Comparison of ENCODE assay signal across 8 cellular contexts in genomic region chr10:17616403-17617030, GRCh38. TPM values are rescaled to one million over a fixed set of nuclear protein-coding genes. Genes with fewer than 3 reads are reported as not detected.
DNase-seq lines count a peak whose midpoint lies in the region; ATAC-seq and TF ChIP-seq lines count a peak whose summit lies in the region.

No MANE protein-coding gene starts in this region.

- peak overlapping the region; percentile 88 for H2AFZ ChIP-seq in mammary epithelial cell (ENCODE audit: low read depth, low read length)

- CTCF ChIA-PET in Calu3 (lab: Charles Lee), result interaction anchor here (0.7 to 1.9 kb wide), 4 partner anchors 10 to 606 kb away, joined by 3 to 8 read pairs (median 4); partner anchors contain the start of gene STAM
- CTCF ChIA-PET in mammary epithelial cell (lab: Charles Lee; ENCODE audit: low non-redundant PET), result no interaction called here

- H3K27ac ChIP-seq in mammary epithelial cell (ENCODE audit: insufficient read depth, low read depth, low read length), result peak overlapping the region; percentile 44
- peak overlapping the region; percentile 97 for H3K27ac ChIP-seq in skeletal muscle tissue (ENCODE audit: low read depth, low read length)

- peaks cover 6% of the 10 kb centered on the region for H3K36me3 ChIP-seq in mammary epithelial cell (ENCODE audit: insufficient read depth, low read length)
- H3K36me3 ChIP-seq in skeletal muscle tissue (ENCODE audit: control insufficient read depth in 3 of 3, insufficient read depth in 3 of 3, low read length in 3 of 3), result no peaks in the 10 kb centered on the region

- H3K4me2 ChIP-seq in mammary epithelial cell (ENCODE audit: insufficient read depth, low read depth, low read length), result peak overlapping the region; percentile 90

- H3K27ac Mint-ChIP-seq in Calu3 (ENCODE audit: unreplicated experiment), result no peak overlapping the region

- intact Hi-C loops in Calu3 (cut with micrococcal nuclease; ENCODE audit: unreplicated experiment) (loop anchor here (5.0 kb wide), 1 partner anchor 66 kb away; no protein-coding TSS in a partner anchor), mammary epithelial cell (cut with micrococcal nuclease) (loop anchor here (1.0 to 5.0 kb wide), 2 partner anchors 27 to 56 kb away; no protein-coding TSS in a partner anchor)

- in situ Hi-C loops in mammary epithelial cell (cut with MboI; ENCODE audit: low sequenced_read_pairs in 2 of 2), result loop anchor here (25.0 kb wide), 2 partner anchors 246 to 621 kb away; no protein-coding TSS in a partner anchor

- no TSS peak for BruUV-seq in Calu3 (replicated peaks; lab: Mats Ljungman, UMichigan)
- no TSS peak for BruUV-seq in mammary epithelial cell (replicated peaks; lab: Mats Ljungman, UMichigan)

- peak overlapping the region; percentile 60 to 96 (median 82) for H3K4me3 ChIP-seq in mammary epithelial cell (replicated peaks in 1 of 3; ENCODE audit: insufficient read depth in 1 of 3, low read depth in 2 of 3, low read length in 3 of 3)
- peak overlapping the region; percentile 69 to 87 (median 85) for H3K4me3 ChIP-seq in skeletal muscle tissue (ENCODE audit: low read length in 3 of 3)

- H3K4me1 ChIP-seq in mammary epithelial cell (ENCODE audit: insufficient read depth, low read length) (peaks cover 7% of the 10 kb centered on the region), skeletal muscle tissue (ENCODE audit: control insufficient read depth in 3 of 3, insufficient read depth in 3 of 3, low read length in 3 of 3) (peaks cover 6 to 10% (median 7%) of the 10 kb centered on the region in 3 donors)

- WGBS in mammary epithelial cell (ENCODE audit: low coverage, missing lambda C conversion rate), result 2% methylated on average over 15 of the region's 48 CpGs

- dilution Hi-C loops in mammary epithelial cell (cut with HindIII; ENCODE audit: low sequenced_read_pairs), result no loop called here

- H3K27me3 ChIP-seq in mammary epithelial cell (ENCODE audit: insufficient read depth, low read length) (no peaks in the 10 kb centered on the region), skeletal muscle tissue (ENCODE audit: control insufficient read depth in 3 of 3, insufficient read depth in 3 of 3, low read length in 3 of 3) (no peaks in the 10 kb centered on the region)

- H3K4me3 Mint-ChIP-seq in Calu3 (ENCODE audit: low read depth, unreplicated experiment), result peak overlapping the region; percentile 76

- H3K9me3 ChIP-seq in mammary epithelial cell (replicated peaks; ENCODE audit: insufficient read depth, low read length) (no peaks in the 10 kb centered on the region), skeletal muscle tissue (ENCODE audit: control insufficient read depth in 3 of 3, low read length in 3 of 3) (no peaks in the 10 kb centered on the region)

- H4K20me1 ChIP-seq in mammary epithelial cell (ENCODE audit: insufficient read depth, low read length), result no peaks in the 10 kb centered on the region

- ATAC-seq in GM21360 (IDR thresholded peaks at IDR 0.05; ENCODE audit: unreplicated experiment) (peak; percentile 34), HG03571 (IDR thresholded peaks at IDR 0.05; ENCODE audit: unreplicated experiment) (peak; percentile 46)

- TF ChIP-seq CTCF in Calu3 (IDR thresholded peaks at IDR 0.05; ENCODE audit: unreplicated experiment) (no peak), mammary epithelial cell (conservative IDR thresholded peaks at IDR 0.05 in 1 of 2, IDR thresholded peaks at IDR 0.05 in 1 of 2; ENCODE audit: extremely low read depth in 1 of 2, insufficient read depth in 1 of 2, low read depth in 1 of 2, low read length in 2 of 2) (no peak)

- DNase-seq in Calu3 (peak; percentile 65), T-helper 22 cell (ENCODE audit: low read depth) (peak; percentile 18), mammary epithelial cell (peak; percentile 56), iPS-NIHi7 (ENCODE audit: extremely low spot score) (peak; percentile 83), middle frontal gyrus (ENCODE audit: extremely low spot score, low spot score) (no peak)

- H3K27me3 Mint-ChIP-seq in Calu3 (ENCODE audit: unreplicated experiment), result no peaks in the 10 kb centered on the region

- H3K4me1 Mint-ChIP-seq in Calu3 (ENCODE audit: low read depth, unreplicated experiment), result no peaks in the 10 kb centered on the region

- peaks cover 7% of the 10 kb centered on the region for H3K36me3 Mint-ChIP-seq in Calu3 (ENCODE audit: insufficient read depth, unreplicated experiment)

- H3K9me3 Mint-ChIP-seq in Calu3 (ENCODE audit: low read depth, unreplicated experiment), result no peaks in the 10 kb centered on the region

- H3K79me2 ChIP-seq in mammary epithelial cell (ENCODE audit: insufficient read depth, low read length), result peaks cover 20% of the 10 kb centered on the region

- H3K9ac ChIP-seq in mammary epithelial cell (ENCODE audit: insufficient read depth, low read length), result peak overlapping the region; percentile 64
- peak overlapping the region; percentile 79 to 95 (median 82) for H3K9ac ChIP-seq in skeletal muscle tissue (ENCODE audit: low read depth in 1 of 3, low read length in 3 of 3)

RNA-seq across cellular contexts. Expression of gene HACD1, which starts 0.7 kb away (rescaled TPM):
- total RNA-seq in Calu3 (2022) (13.2 and 17.3 TPM in 2 replicates), mammary epithelial cell (10 to 100 TPM; 30.3 to 35.4 TPM), skeletal muscle tissue (66.8 TPM)
- 15.7 TPM for polyA plus RNA-seq in mammary epithelial cell
- 18.2 TPM for polyA minus RNA-seq in mammary epithelial cell

RNA-seq across cellular contexts. Expression of gene STAM, which starts 27.4 kb away (rescaled TPM):
- total RNA-seq in Calu3 (2022) (16.6 and 17.0 TPM in 2 replicates), mammary epithelial cell (10 to 100 TPM; 32.0 to 35.9 TPM), skeletal muscle tissue (20.4 TPM)
- 29.1 TPM for polyA plus RNA-seq in mammary epithelial cell
- 32.1 TPM for polyA minus RNA-seq in mammary epithelial cell
